ENCODE assay signal across 7 cellular contexts in the genomic region with DNA sequence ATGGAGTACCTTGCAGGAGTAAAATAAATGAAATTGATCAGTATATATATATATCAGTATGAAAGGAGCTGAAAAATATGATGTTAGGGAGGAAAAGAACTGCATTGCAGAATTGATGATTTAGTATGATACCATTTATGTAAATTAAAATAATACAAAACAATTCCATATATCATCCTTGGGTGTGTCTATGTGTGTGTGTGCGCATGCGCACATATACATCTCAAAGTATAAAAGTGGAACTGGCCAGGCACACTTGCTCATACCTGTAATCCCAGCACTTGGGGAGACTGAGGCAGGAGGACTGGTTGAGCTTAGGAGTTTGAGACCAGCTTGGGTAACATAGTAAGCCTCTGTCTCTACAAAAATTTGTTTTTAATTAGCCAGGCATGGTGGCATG. TPM values are rescaled to one million over a fixed set of nuclear protein-coding genes. Genes with fewer than 3 reads are reported as not detected.
"Had no signal": no experiment of that assay in that cellular context is flagged by ENCODE, and none has a peak within 500 bp of the region (broad histone marks: within the 10 kb centered on the region; RNA-seq: fewer than 3 reads in every experiment).

No MANE protein-coding gene starts in this region.

- H3K4me3 Mint-ChIP-seq: IgD-negative memory B cell had no signal

- H3K4me1 Mint-ChIP-seq: IgD-negative memory B cell had no signal

- ATAC-seq: HepG2 had no signal

- FAIRE-seq: HepG2 had no signal

- H3K27ac ChIP-seq: HL-60 had no signal

- H3K27ac Mint-ChIP-seq: IgD-negative memory B cell had no signal

- H3K9me3 Mint-ChIP-seq: IgD-negative memory B cell had no signal

- H3K36me3 Mint-ChIP-seq: IgD-negative memory B cell had no signal

- DNase-seq: IMR-90, KBM-7, KG1 had no signal

RNA-seq across cellular contexts. Expression of gene GALNT16, which starts 15.4 kb away (rescaled TPM):
- total RNA-seq: HT-29 had no signal
- polyA plus RNA-seq: IgD-negative memory B cell had no signal
